ENCODE assay signal across 1 cellular context in genomic region chr20:44430270-44431065, GRCh38.
TF ChIP-seq lines count a peak whose summit lies in the region.

No MANE protein-coding gene starts in this region.

TF ChIP-seq in HepG2, 621 proteins besides CTCF, POLR2A, EP300 and RAD21 (continued from another document):
- TF ChIP-seq ZNF597 (CRISPR knock-in tag; IDR thresholded peaks at IDR 0.05) (no peak), ZNF337 (CRISPR knock-in tag; IDR thresholded peaks at IDR 0.05; ENCODE audit: borderline replicate concordance, low read depth) (no peak), NCOA1 (CRISPR knock-in tag; IDR thresholded peaks at IDR 0.05) (no peak), ZNF644 (CRISPR knock-in tag; IDR thresholded peaks at IDR 0.05; ENCODE audit: low read depth) (no peak), ZNF720 (CRISPR knock-in tag; IDR thresholded peaks at IDR 0.05) (no peak), ZBTB25 (CRISPR knock-in tag; IDR thresholded peaks at IDR 0.05) (no peak), TOPORS (CRISPR knock-in tag; IDR thresholded peaks at IDR 0.05) (no peak), ZNF382 (CRISPR knock-in tag; IDR thresholded peaks at IDR 0.05; ENCODE audit: borderline replicate concordance) (no peak), SP4 (CRISPR knock-in tag; IDR thresholded peaks at IDR 0.05) (peak; percentile 35; the same call in 1 of the 2 replicates), MTA3 (CRISPR knock-in tag; IDR thresholded peaks at IDR 0.05) (no peak), CHCHD3 (CRISPR knock-in tag; IDR thresholded peaks at IDR 0.05) (0 out of 2 replicates have a peak, but pooled peaks have one; percentile 62), ZNF563 (CRISPR knock-in tag; IDR thresholded peaks at IDR 0.05) (no peak), ZNF709 (CRISPR knock-in tag; IDR thresholded peaks at IDR 0.05) (no peak), ZNF296 (CRISPR knock-in tag; conservative IDR thresholded peaks at IDR 0.05) (peak; percentile 66; the same call in 1 of the 2 replicates), HOXD1 (CRISPR knock-in tag; IDR thresholded peaks at IDR 0.05) (no peak), SYNCRIP (IDR thresholded peaks at IDR 0.05; ENCODE audit: insufficient read depth, low read depth, low read length) (no peak)
